Comparison of ENCODE assay signal across 21 cellular contexts in the genomic region with DNA sequence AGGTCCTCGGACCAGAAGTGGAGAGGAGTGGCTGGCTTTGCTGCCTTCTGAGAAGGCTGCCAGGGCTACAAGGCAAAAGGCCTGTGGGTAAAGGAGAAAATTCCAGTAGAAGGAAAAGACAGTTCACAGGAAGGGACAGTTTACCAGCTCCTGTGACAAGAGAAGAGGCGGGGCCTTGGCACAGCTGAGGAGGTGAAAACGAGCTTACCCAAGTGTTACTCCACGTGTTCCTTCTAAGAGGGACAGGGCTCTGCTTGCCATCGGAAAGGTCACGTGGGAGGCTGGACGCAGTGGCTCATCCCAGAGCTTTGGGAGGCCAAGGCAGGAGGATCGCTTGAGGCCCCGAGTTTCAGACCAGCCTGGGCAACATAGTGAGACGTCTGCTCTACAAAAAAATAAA.
"Had no signal": no experiment of that assay in that cellular context is flagged by ENCODE, and none has a peak within 500 bp of the region (broad histone marks: within the 10 kb centered on the region; RNA-seq: fewer than 3 reads in every experiment).

No MANE protein-coding gene starts in this region.

- H3K27me3 ChIP-seq: ascending aorta, body of pancreas had no signal

- H3K27ac ChIP-seq: ascending aorta, body of pancreas had no signal

- DNase-seq: activated B cell treated with CpG ODN at 0.5 μM for 24 hours; activated CD4-positive, alpha-beta T cell treated with anti-CD3 and anti-CD28 coated beads for 1 hour; activated CD4-positive, alpha-beta T cell treated with anti-CD3 and anti-CD28 coated beads, Interleukin-2, amount 10 ng/mL, durations not matched to agents 24 days and 14 days; activated CD4-positive, alpha-beta T cell treated with anti-CD3 and anti-CD28 coated beads, Interleukin-2, amount 50 U/mL, for 48 hours; activated CD8-positive, alpha-beta memory T cell treated with anti-CD3 and anti-CD28 coated beads, Interleukin-2, amount 10 ng/mL, durations not matched to agents 7 days and 5 days; activated effector memory CD4-positive, alpha-beta T cell treated with Interleukin-2 at 50 U/mL for 16 hours; activated naive CD4-positive, alpha-beta T cell; activated naive CD8-positive, alpha-beta T cell treated with anti-CD3 and anti-CD28 coated beads, Interleukin-2, amount 50 U/mL, for 24 hours; activated T-cell treated with anti-CD3 and anti-CD28 coated beads, Interleukin-2, amount 50 U/mL, for 24 hours; amniotic stem cell; body of pancreas; NCI-H1092; NCI-H1417; NCI-H1930; NCI-H2171; NCI-H2227 treated with DMSO at 0.1 percent for 48 hours; NCI-H446 treated with DMSO at 0.1 percent for 48 hours; NCI-H524 treated with DMSO at 0.1 percent for 48 hours; NCI-H774; SHP77 had no signal

- ATAC-seq: activated CD8-positive, alpha-beta memory T cell treated with anti-CD3 and anti-CD28 coated beads, Interleukin-2, amount 10 ng/mL, durations not matched to agents 7 days and 5 days; activated naive CD8-positive, alpha-beta T cell treated with anti-CD3 and anti-CD28 coated beads, Interleukin-2, amount 50 U/mL, for 24 hours; body of pancreas had no signal

- H3K4me3 ChIP-seq: ascending aorta, body of pancreas had no signal

- H3K9me3 ChIP-seq: ascending aorta, body of pancreas had no signal

- H3K36me3 ChIP-seq: ascending aorta had no signal
